8 cellular contexts compared by ENCODE assay signal in the genomic region with DNA sequence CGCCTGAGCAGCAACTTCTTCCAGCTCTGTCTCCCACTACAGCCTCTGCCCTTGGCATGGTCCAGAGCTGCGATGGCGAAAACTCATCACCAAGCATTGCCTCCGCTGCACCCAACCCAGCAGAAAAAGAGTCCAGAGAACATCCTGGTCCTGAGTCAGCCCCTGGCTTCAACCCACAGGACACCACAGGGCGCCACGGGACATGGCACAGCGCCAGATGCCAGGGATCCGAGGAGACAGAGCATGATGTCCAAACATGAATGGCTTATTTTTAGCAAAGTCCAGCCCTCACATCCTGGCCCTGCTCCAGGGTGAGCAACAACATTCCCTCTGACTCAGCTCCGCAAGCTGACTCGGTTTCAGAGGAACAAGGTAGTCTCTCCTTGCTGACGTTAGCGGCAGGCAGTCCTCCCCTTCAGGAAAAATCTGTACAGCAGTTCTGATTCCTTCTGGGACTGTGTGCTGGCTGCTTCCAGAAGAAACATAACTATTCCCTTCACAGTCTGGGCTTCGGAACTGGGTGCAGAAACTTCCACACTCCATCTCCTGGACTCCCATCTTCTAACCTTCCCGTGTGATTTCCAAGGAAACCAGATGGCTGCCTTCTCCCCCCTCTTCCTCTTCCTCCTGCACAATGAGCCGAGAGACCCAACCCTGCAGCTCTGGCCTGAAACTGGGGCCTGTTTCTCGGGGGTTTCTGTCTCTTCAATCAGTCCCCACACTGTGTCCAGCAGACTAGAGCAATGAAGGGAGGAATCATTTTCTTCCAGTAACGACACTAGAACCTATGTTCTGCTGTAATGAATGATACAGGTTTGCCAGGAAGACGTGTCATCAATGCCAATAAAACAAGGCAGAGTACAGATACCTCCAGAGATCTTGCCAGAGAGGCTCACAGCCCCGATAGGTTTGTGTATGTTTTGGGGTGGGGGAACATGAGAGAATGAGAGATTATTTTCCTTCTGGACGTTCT.
DNase-seq lines count a peak whose midpoint lies in the region; ATAC-seq and TF ChIP-seq lines count a peak whose summit lies in the region.

No MANE protein-coding gene starts in this region.

- TF ChIP-seq CTCF in left lung (IDR thresholded peaks at IDR 0.05) (no peak), thoracic aorta (IDR thresholded peaks at IDR 0.05) (no peak), GM20000 (IDR thresholded peaks at IDR 0.05; ENCODE audit: extremely low read depth, missing control alignments) (no peak)

- ATAC-seq in left lung (peak; percentile 89), thoracic aorta (ENCODE audit: insufficient number of reproducible peaks, low FRiP score, low read depth) (peak; percentile 97), HG02884 (IDR thresholded peaks at IDR 0.05; ENCODE audit: unreplicated experiment) (no peak)

- H3K4me3 ChIP-seq in left lung, result no peak overlapping the region
- peak overlapping the region; percentile 54 for H3K4me3 ChIP-seq in thoracic aorta

- intact Hi-C loops in left lung (cut with DNase I), result no loop called here

- H3K27me3 ChIP-seq in left lung, result no peaks in the 10 kb centered on the region
- H3K27me3 ChIP-seq in thoracic aorta (replicated peaks; ENCODE audit: insufficient read depth), result no peaks in the 10 kb centered on the region

- H3K4me1 ChIP-seq in left lung (peaks cover 18 to 40% of the 10 kb centered on the region in 2 donors), thoracic aorta (ENCODE audit: control insufficient read depth in 1 of 2, low read depth in 2 of 2) (peaks cover 11 to 30% of the 10 kb centered on the region in 2 donors)

- H3K27ac ChIP-seq in left lung (peak overlapping the region; percentile 74 to 86), thoracic aorta (peak overlapping the region; percentile 96 to 98)

- DNase-seq in C1 segment of cervical spinal cord (lab: John Stamatoyannopoulos, UW) (peak; percentile 53 to 100 (median 92)), NCI-H2196 treated with DMSO at 0.1 percent for 48 hours (lab: John Stamatoyannopoulos, UW; ENCODE audit: unreplicated experiment) (peak; percentile 37), cerebellum (ENCODE audit: low spot score) (peak; percentile 92), left lung (peak; percentile 91 to 93), thoracic aorta (ENCODE audit: low spot score) (peak; percentile 98), GM20000 (ENCODE audit: low spot score) (no peak)
- no peak for DNase-seq in activated CD4-positive, alpha-beta T cell treated with anti-CD3 and anti-CD28 coated beads, Interleukin-2, amount 50 U/mL, for 48 hours

- no peaks in the 10 kb centered on the region for H3K36me3 ChIP-seq in left lung
- H3K36me3 ChIP-seq in thoracic aorta, result no peaks in the 10 kb centered on the region

- H3K9me3 ChIP-seq in left lung (no peaks in the 10 kb centered on the region), thoracic aorta (no peaks in the 10 kb centered on the region)

Comparison
In these comparisons a context has a peak if more than half of its experiments do, and no peak if none do; other contexts are left out.
1. DNase-seq: peak in C1 segment of cervical spinal cord (14 of 14), NCI-H2196 treated with DMSO at 0.1 percent for 48 hours (single experiment), cerebellum (single experiment), left lung (2 of 2) and thoracic aorta (single experiment); none in GM20000 (single experiment) and activated CD4-positive, alpha-beta T cell treated with anti-CD3 and anti-CD28 coated beads, Interleukin-2, amount 50 U/mL, for 48 hours (0 of 2).